28 cellular contexts compared by ENCODE assay signal in genomic region chr16:84262939-84263338, GRCh38. TPM values are rescaled to one million over a fixed set of nuclear protein-coding genes. Genes with fewer than 3 reads are reported as not detected.
A peak's percentile ranks its signal among the peaks of the same experiment; 100 is the strongest.
DNase-seq lines count a peak whose midpoint lies in the region; ATAC-seq, FAIRE-seq and TF ChIP-seq lines count a peak whose summit lies in the region.
"Had no signal": no experiment of that assay in that cellular context is flagged by ENCODE, and none has a peak within 500 bp of the region (broad histone marks: within the 10 kb centered on the region; RNA-seq: fewer than 3 reads in every experiment).

No MANE protein-coding gene starts in this region.

- no peaks in the 10 kb centered on the region for H3K79me2 ChIP-seq in K562 (ENCODE audit: control insufficient read depth, insufficient read depth, low read length)

- no peak for TF ChIP-seq RAD21 in K562 (CRISPR knock-in tag; conservative IDR thresholded peaks at IDR 0.05 in 1 of 2, IDR thresholded peaks at IDR 0.05 in 1 of 2)

- in situ Hi-C loops in K562 (cut with MboI), result no loop called here

- BruUV-seq in K562 (replicated peaks; lab: Mats Ljungman, UMichigan), result no TSS peak

- DNase-seq in AG04450 (ENCODE audit: low read depth, low spot score), result no peak
- no peak for DNase-seq in K562 (ENCODE audit: extremely low read depth in 1 of 4, low spot score in 3 of 4)
- peak; percentile 2 for DNase-seq in kidney
- DNase-seq in activated gamma-delta T cell (lab: John Stamatoyannopoulos, UW), result no peak
- DNase-seq: BE2C; C1 segment of cervical spinal cord; CD4-positive, alpha-beta memory T cell; CD4-positive, CD25-positive, alpha-beta regulatory T cell; CD8-positive, alpha-beta memory T cell; COR-L47; DMS 273 treated with DMSO at 0.1 percent for 48 hours; DMS153; DMS53; DMS79; DND-41; EL; GDM1 had no signal

- H3K27ac ChIP-seq in AG04450 (ENCODE audit: low read depth, low read length) (peak overlapping the region; percentile 31), K562 (ENCODE audit: extremely low read depth, low read depth, low read length) (no peak overlapping the region), kidney (ENCODE audit: low read depth in 2 of 2, low read length in 2 of 2) (no peak overlapping the region)
- H3K27ac ChIP-seq: 22Rv1, A549, BLaER1 had no signal

- TF ChIP-seq CTCF in AG04450 (IDR thresholded peaks at IDR 0.05; ENCODE audit: low read depth, low read length), result no peak
- no peak for TF ChIP-seq CTCF in K562 (IDR thresholded peaks at IDR 0.05 in 2 of 3, conservative IDR thresholded peaks at IDR 0.05 in 1 of 3; ENCODE audit: insufficient read depth in 2 of 3, low read depth in 1 of 3, low read length in 3 of 3)
- TF ChIP-seq CTCF in kidney (IDR thresholded peaks at IDR 0.05; ENCODE audit: borderline replicate concordance, extremely low read depth, insufficient read depth), result no peak

- no peak overlapping the region for H2AFZ ChIP-seq in K562 (ENCODE audit: low read depth, low read length)

- POLR2A ChIA-PET in AG04450 (lab: Yijun Ruan, JAX), result no interaction called here
- POLR2A ChIA-PET in K562 (lab: Yijun Ruan, JAX), result interaction anchor here (0.5 to 0.7 kb wide), 2 partner anchors 67 to 81 kb away, joined by 3 read pairs; no protein-coding TSS in a partner anchor

- H3K4me2 ChIP-seq in K562 (ENCODE audit: insufficient read depth, low read length), result no peak overlapping the region
- H3K4me2 ChIP-seq: A549, BLaER1 had no signal

- H3K9ac ChIP-seq in K562 (ENCODE audit: insufficient read depth in 1 of 2, low read depth in 2 of 2, low read length in 2 of 2), result no peak overlapping the region
- no peak overlapping the region for H3K9ac ChIP-seq in kidney (ENCODE audit: low read length in 2 of 2)
- H3K9ac ChIP-seq: BLaER1 had no signal

- no peak for TF ChIP-seq EP300 in K562 (IDR thresholded peaks at IDR 0.05; ENCODE audit: low read length)

- H3K27me3 ChIP-seq in AG04450 (ENCODE audit: control insufficient read depth, insufficient read depth, low read length) (peaks cover 7% of the 10 kb centered on the region), K562 (ENCODE audit: control insufficient read depth in 2 of 2, insufficient read depth in 2 of 2, low read length in 2 of 2) (peaks cover 5 to 54% of the 10 kb centered on the region in 2 experiments; a peak in 4 of 5 replicates)
- H3K27me3 ChIP-seq: BE2C, BLaER1 had no signal

- H3K4me1 ChIP-seq in K562 (replicated peaks in 1 of 2; ENCODE audit: control insufficient read depth in 2 of 2, insufficient read depth in 2 of 2, low read length in 2 of 2) (no peaks in the 10 kb centered on the region), kidney (ENCODE audit: control insufficient read depth in 1 of 2, insufficient read depth in 1 of 2, low read depth in 1 of 2, low read length in 2 of 2) (peaks cover 4 to 13% of the 10 kb centered on the region in 2 donors)
- H3K4me1 ChIP-seq: A549, BE2C, BLaER1 had no signal

- 8% methylated on average over 3 of the region's 3 CpGs for WGBS in K562 (ENCODE audit: insufficient coverage, low coverage, missing lambda C conversion rate)

- H3K36me3 ChIP-seq in K562 (ENCODE audit: control insufficient read depth, insufficient read depth, low read length), result no peaks in the 10 kb centered on the region
- no peaks in the 10 kb centered on the region for H3K36me3 ChIP-seq in kidney (ENCODE audit: control insufficient read depth in 1 of 2, insufficient read depth in 2 of 2, low read length in 2 of 2)
- H3K36me3 ChIP-seq: BE2C, BLaER1 had no signal

- no peak for ATAC-seq in K562
- no peak for ATAC-seq in HG02938 (IDR thresholded peaks at IDR 0.05; ENCODE audit: unreplicated experiment)
- ATAC-seq: A549, GM12878 had no signal

- H3K4me3 ChIP-seq in AG04450 (ENCODE audit: low read depth, low read length) (no peak overlapping the region), K562 (no peak overlapping the region), kidney (ENCODE audit: low read length in 2 of 2) (no peak overlapping the region)
- H3K4me3 ChIP-seq: A549, BLaER1, GM12878 had no signal

- no peak for TF ChIP-seq POLR2A in K562 (conservative IDR thresholded peaks at IDR 0.05)

- CTCF ChIA-PET in AG04450 (lab: Charles Lee) (interaction anchor here (3.0 kb wide), 1 partner anchor 15 kb away, joined by 15 read pairs; no protein-coding TSS in a partner anchor), K562 (lab: Yijun Ruan, JAX; ENCODE audit: low intra/inter-chr PET ratio) (no interaction called here)

- intact Hi-C loops in K562 (cut with micrococcal nuclease), result no loop called here
- intact Hi-C loops in kidney (cut with DNase I), result no loop called here

- 0 out of 2 replicates have a peak, but pooled peaks cover 4% of the 10 kb centered on the region for H4K20me1 ChIP-seq in K562 (replicated peaks; ENCODE audit: control insufficient read depth, insufficient read depth, low read length)
- H4K20me1 ChIP-seq: BLaER1 had no signal

- H3K9me1 ChIP-seq in K562 (ENCODE audit: control insufficient read depth, insufficient read depth, low read length), result no peaks in the 10 kb centered on the region

- H3K9me3 ChIP-seq in AG04450 (ENCODE audit: control insufficient read depth, insufficient read depth, low read length) (no peaks in the 10 kb centered on the region), K562 (replicated peaks; ENCODE audit: control insufficient read depth, insufficient read depth, low read depth, low read length) (no peaks in the 10 kb centered on the region), kidney (ENCODE audit: control insufficient read depth in 1 of 2, low read length in 2 of 2) (no peaks in the 10 kb centered on the region)
- H3K9me3 ChIP-seq: A549, BE2C had no signal

- FAIRE-seq in K562 (lab: Jason Lieb, UNC) (no peak), kidney (lab: Jason Lieb, UNC) (no peak)
- FAIRE-seq: A549, GM12878, GM12892, GM18507 had no signal

TF ChIP-seq in K562, 482 proteins besides CTCF, POLR2A, EP300 and RAD21 (continues in another document):
- TF ChIP-seq RBM25 (IDR thresholded peaks at IDR 0.05; ENCODE audit: low read depth, low read length, severe bottlenecking) (peak; percentile 53), ZNF785 (CRISPR knock-in tag; IDR thresholded peaks at IDR 0.05) (no peak), ZNF146 (CRISPR knock-in tag; IDR thresholded peaks at IDR 0.05; ENCODE audit: unreplicated experiment) (peak; percentile 64), PHF8 (IDR thresholded peaks at IDR 0.05; ENCODE audit: borderline replicate concordance, low read length) (no peak), BCOR (IDR thresholded peaks at IDR 0.05) (0 out of 2 replicates have a peak, but pooled peaks have one; percentile 30), ZNF134 (CRISPR knock-in tag; conservative IDR thresholded peaks at IDR 0.05) (peak; percentile 98)

RNA-seq across cellular contexts. Expression of gene KCNG4, which starts 23.1 kb away (rescaled TPM):
- polyA plus RNA-seq in AG04450 (2011; rRNA removed) (not detected in 2 replicates), K562 (2011; rRNA removed) (not detected in 2 replicates), K562 (2014; fragmentation: Illumina TruSeq; extraction: Trizol) (not detected in 2 replicates), K562 (2014; fragmentation: Nextera tagmentation; extraction: Ambion mirVana) (not detected), K562 (2014; rRNA removed) (not detected in 2 replicates), kidney (ENCODE audit: insufficient read depth, low read depth, low replicate concordance) (not detected)
- polyA minus RNA-seq in AG04450 (2011; rRNA and poly(A)+ RNA removed), result not detected in 2 replicates
- total RNA-seq in K562 (2011; cell fraction: chromatin; rRNA removed; ENCODE audit: low replicate concordance), result not detected in 2 replicates
- total RNA-seq in K562 (2011; cell fraction: nucleolus; rRNA removed), result not detected in 2 replicates
- not detected in 2 replicates for total RNA-seq in K562 (2011; cell fraction: nucleoplasm; rRNA removed)
- total RNA-seq in K562 (2014; rRNA removed) (not detected in 2 replicates), K562 (2014; rRNA removed; fragmentation: Illumina TruSeq; extraction: Trizol) (not detected in 2 replicates), K562 (2015; rRNA removed; fragmentation: Illumina TruSeq; extraction: Trizol) (not detected in 2 replicates), K562 (2021) (not detected in 2 replicates), kidney (not detected)
- polyA plus RNA-seq in K562 (2011; cell fraction: cytosol; rRNA removed), result not detected in 2 replicates
- not detected in 2 replicates for polyA plus RNA-seq in K562 (2011; cell fraction: nucleus; rRNA removed)
- not detected in 2 replicates for polyA plus RNA-seq in K562 (2012)
- not detected in 2 replicates for polyA minus RNA-seq in K562 (2011; rRNA and poly(A)+ RNA removed)
- polyA minus RNA-seq in K562 (2011; cell fraction: cytosol; rRNA and poly(A)+ RNA removed), result not detected in 2 replicates
- polyA minus RNA-seq in K562 (2011; cell fraction: nucleus; rRNA and poly(A)+ RNA removed), result not detected in 2 replicates
- total RNA-seq: CD4-positive, alpha-beta memory T cell; CD4-positive, CD25-positive, alpha-beta regulatory T cell; CD8-positive, alpha-beta memory T cell; Daoy; G401; GM12878 had no signal
- polyA plus RNA-seq: A549; CD14-positive monocyte; CD4-positive, alpha-beta memory T cell; CD4-positive, CD25-positive, alpha-beta regulatory T cell; CD8-positive, alpha-beta memory T cell; GM12878 had no signal

RNA-seq across cellular contexts. Expression of gene WFDC1, which starts 31.7 kb away (rescaled TPM):
- polyA plus RNA-seq in AG04450 (2011; rRNA removed), result 19.9 and 21.0 TPM in 2 replicates
- 8.5 and 9.1 TPM in 2 replicates for polyA minus RNA-seq in AG04450 (2011; rRNA and poly(A)+ RNA removed)
- not detected in 2 replicates for total RNA-seq in K562 (2011; cell fraction: chromatin; rRNA removed; ENCODE audit: low replicate concordance)
- total RNA-seq in K562 (2011; cell fraction: nucleolus; rRNA removed), result not detected in 2 replicates
- total RNA-seq in K562 (2011; cell fraction: nucleoplasm; rRNA removed), result not detected in 2 replicates
- total RNA-seq in K562 (2014; rRNA removed), result not detected in 2 replicates
- not detected in 2 replicates for total RNA-seq in K562 (2014; rRNA removed; fragmentation: Illumina TruSeq; extraction: Trizol)
- total RNA-seq in K562 (2015; rRNA removed; fragmentation: Illumina TruSeq; extraction: Trizol), result not detected in 2 replicates
- not detected in 2 replicates for total RNA-seq in K562 (2021)
- not detected in 2 replicates for polyA plus RNA-seq in K562 (2011; rRNA removed)
- polyA plus RNA-seq in K562 (2011; cell fraction: cytosol; rRNA removed), result not detected in 2 replicates
- not detected in 2 replicates for polyA plus RNA-seq in K562 (2011; cell fraction: nucleus; rRNA removed)
- polyA plus RNA-seq in K562 (2012), result not detected in 2 replicates
- polyA plus RNA-seq in K562 (2014; fragmentation: Illumina TruSeq; extraction: Trizol), result not detected in 2 replicates
- not detected for polyA plus RNA-seq in K562 (2014; fragmentation: Nextera tagmentation; extraction: Ambion mirVana)
- not detected in 2 replicates for polyA plus RNA-seq in K562 (2014; rRNA removed)
- polyA minus RNA-seq in K562 (2011; rRNA and poly(A)+ RNA removed), result not detected in 2 replicates
- polyA minus RNA-seq in K562 (2011; cell fraction: cytosol; rRNA and poly(A)+ RNA removed), result not detected in 2 replicates
- polyA minus RNA-seq in K562 (2011; cell fraction: nucleus; rRNA and poly(A)+ RNA removed), result not detected in 2 replicates
- total RNA-seq in kidney, result 11.1 TPM
- polyA plus RNA-seq in kidney (ENCODE audit: insufficient read depth, low read depth, low replicate concordance), result 34.8 TPM
- total RNA-seq: A172; CD4-positive, alpha-beta memory T cell; CD4-positive, CD25-positive, alpha-beta regulatory T cell; CD8-positive, alpha-beta memory T cell; Daoy; G401; GM12878 had no signal
- polyA plus RNA-seq: A549; CD14-positive monocyte; CD4-positive, alpha-beta memory T cell; CD4-positive, CD25-positive, alpha-beta regulatory T cell; CD8-positive, alpha-beta memory T cell; GM12878 had no signal

Comparison
In these comparisons a context has a peak if more than half of its experiments do, and no peak if none do; other contexts are left out.
1. RNA of gene WFDC1, which starts 31.7 kb away (polyA plus RNA-seq): 34.8 TPM in kidney (single experiment) and 19.9 to 21.0 TPM in AG04450; not detected in K562; every median in the first group is over 10 times any median in the second.